In the genomic region with DNA sequence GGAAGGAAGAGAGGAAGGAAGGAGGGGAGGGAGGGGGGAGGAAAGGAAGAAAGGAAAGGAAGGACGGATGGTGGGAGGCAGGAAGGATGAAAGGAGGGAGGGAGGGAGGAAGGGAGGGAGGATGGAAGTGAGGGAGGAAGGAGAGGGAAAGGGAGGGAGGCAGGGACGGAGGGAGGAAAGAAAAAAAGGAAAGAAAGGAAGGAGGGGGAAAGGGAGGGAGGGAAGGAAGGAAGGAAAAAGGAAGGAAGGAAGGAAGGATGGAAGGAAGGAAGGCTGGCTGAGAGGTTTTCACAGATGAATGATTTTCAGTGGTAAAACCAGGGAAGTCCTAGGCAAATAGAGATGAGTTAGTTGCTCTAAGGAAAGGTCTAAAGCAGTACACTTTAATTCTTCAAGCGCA, we compare ENCODE assay signal across 1 cellular context.
TF ChIP-seq lines count a peak whose summit lies in the region.

No MANE protein-coding gene starts in this region.

TF ChIP-seq in HepG2, 621 proteins besides CTCF, POLR2A, EP300 and RAD21 (continued from another document):
- TF ChIP-seq, protein P1, sequence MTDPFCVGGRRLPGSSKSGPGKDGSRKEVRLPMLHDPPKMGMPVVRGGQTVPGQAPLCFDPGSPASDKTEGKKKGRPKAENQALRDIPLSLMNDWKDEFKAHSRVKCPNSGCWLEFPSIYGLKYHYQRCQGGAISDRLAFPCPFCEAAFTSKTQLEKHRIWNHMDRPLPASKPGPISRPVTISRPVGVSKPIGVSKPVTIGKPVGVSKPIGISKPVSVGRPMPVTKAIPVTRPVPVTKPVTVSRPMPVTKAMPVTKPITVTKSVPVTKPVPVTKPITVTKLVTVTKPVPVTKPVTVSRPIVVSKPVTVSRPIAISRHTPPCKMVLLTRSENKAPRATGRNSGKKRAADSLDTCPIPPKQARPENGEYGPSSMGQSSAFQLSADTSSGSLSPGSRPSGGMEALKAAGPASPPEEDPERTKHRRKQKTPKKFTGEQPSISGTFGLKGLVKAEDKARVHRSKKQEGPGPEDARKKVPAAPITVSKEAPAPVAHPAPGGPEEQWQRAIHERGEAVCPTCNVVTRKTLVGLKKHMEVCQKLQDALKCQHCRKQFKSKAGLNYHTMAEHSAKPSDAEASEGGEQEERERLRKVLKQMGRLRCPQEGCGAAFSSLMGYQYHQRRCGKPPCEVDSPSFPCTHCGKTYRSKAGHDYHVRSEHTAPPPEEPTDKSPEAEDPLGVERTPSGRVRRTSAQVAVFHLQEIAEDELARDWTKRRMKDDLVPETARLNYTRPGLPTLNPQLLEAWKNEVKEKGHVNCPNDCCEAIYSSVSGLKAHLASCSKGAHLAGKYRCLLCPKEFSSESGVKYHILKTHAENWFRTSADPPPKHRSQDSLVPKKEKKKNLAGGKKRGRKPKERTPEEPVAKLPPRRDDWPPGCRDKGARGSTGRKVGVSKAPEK (CRISPR knock-in tag; IDR thresholded peaks at IDR 0.05; ENCODE audit: borderline replicate concordance), result no peak
- TF ChIP-seq FOXA1 (IDR thresholded peaks at IDR 0.05) (0 out of 2 replicates have a peak, but pooled peaks have one; percentile 30), FOXA1 (CRISPR knock-in tag; IDR thresholded peaks at IDR 0.05) (no peak), NONO (IDR thresholded peaks at IDR 0.05) (peak; percentile 87; the same call in 1 of the 2 replicates), NONO (CRISPR knock-in tag; conservative IDR thresholded peaks at IDR 0.05) (no peak)
